Comparison of ENCODE assay signal across 9 cellular contexts in the genomic region with DNA sequence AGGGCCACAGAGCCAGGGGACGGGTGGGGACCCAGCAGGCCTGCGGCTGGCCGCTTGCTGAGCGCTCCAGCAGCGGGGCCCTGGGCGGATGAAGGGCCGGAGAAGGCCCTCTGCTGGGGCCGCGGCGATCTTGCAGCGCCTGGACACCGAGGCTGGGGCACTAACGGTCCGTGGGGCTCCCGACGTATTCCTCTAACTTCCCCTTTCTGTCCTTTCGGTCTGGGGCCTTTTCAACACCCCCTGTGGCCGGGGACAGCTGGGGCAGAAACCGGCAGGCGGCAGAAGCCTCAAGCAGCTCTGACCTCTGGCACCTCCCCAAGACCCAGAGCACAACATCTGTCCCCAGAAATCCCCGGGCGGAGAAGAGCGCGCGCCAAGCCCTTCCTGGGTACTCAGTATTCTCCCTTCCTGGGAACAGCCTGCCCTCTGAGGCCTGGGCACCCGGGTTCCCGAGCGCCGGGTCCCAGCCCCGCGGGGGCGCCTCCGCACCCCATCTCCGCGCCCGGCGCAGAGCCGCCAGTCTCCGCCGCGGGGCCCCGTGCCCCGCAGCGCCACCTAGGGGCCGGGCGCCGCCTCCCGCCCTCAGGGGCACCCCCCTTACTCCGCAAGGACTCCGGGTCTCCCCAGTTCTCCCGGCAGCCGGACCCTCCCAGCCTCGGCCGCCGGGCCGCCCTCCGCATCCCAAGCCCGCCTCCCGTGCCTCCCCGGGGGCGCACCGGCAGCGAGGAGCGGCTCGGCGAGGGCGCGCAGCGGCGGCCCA. TPM values are rescaled to one million over a fixed set of nuclear protein-coding genes. Genes with fewer than 3 reads are reported as not detected.
DNase-seq lines count a peak whose midpoint lies in the region; ATAC-seq, FAIRE-seq and TF ChIP-seq lines count a peak whose summit lies in the region.
"Had no signal": no experiment of that assay in that cellular context is flagged by ENCODE, and none has a peak within 500 bp of the region (broad histone marks: within the 10 kb centered on the region; RNA-seq: fewer than 3 reads in every experiment).

No MANE protein-coding gene starts in this region.

- peak overlapping the region; percentile 66 for H3K27ac Mint-ChIP-seq in central memory CD8-positive, alpha-beta T cell (ENCODE audit: low read depth)

- peak; percentile 36 for TF ChIP-seq CTCF in kidney (IDR thresholded peaks at IDR 0.05; ENCODE audit: borderline replicate concordance, extremely low read depth, insufficient read depth)

- peak; percentile 40 for ATAC-seq in HG02763 (IDR thresholded peaks at IDR 0.05; ENCODE audit: unreplicated experiment)
- ATAC-seq in activated CD4-positive, CD25-positive, alpha-beta regulatory T cell treated with anti-CD3 and anti-CD28 coated beads, Interleukin-2, amount 50 U/mL, for 24 hours: peak; percentile 49 to 55
- peak; percentile 49 for ATAC-seq in central memory CD8-positive, alpha-beta T cell (replicated peaks; ENCODE audit: extremely low read depth, poor library complexity, severe bottlenecking)

- H3K4me1 Mint-ChIP-seq in central memory CD8-positive, alpha-beta T cell: peaks cover 63% of the 10 kb centered on the region

- peak overlapping the region; percentile 52 to 60 for H3K4me3 ChIP-seq in kidney (ENCODE audit: low read length in 2 of 2)

- peaks cover 0 to 9% of the 10 kb centered on the region in 2 donors for H3K4me1 ChIP-seq in kidney (ENCODE audit: control insufficient read depth in 1 of 2, insufficient read depth in 1 of 2, low read depth in 1 of 2, low read length in 2 of 2)

- peak overlapping the region; percentile 68 to 76 for H3K27ac ChIP-seq in kidney (ENCODE audit: low read depth in 2 of 2, low read length in 2 of 2)

- H3K9me3 ChIP-seq in kidney (ENCODE audit: control insufficient read depth in 1 of 2, low read length in 2 of 2): no peaks in the 10 kb centered on the region

- no peaks in the 10 kb centered on the region for H3K9me3 Mint-ChIP-seq in central memory CD8-positive, alpha-beta T cell

- H3K36me3 ChIP-seq in kidney (ENCODE audit: control insufficient read depth in 1 of 2, insufficient read depth in 2 of 2, low read length in 2 of 2): no peaks in the 10 kb centered on the region

- H3K4me3 Mint-ChIP-seq in central memory CD8-positive, alpha-beta T cell: peak overlapping the region; percentile 69

- H3K9ac ChIP-seq in kidney (ENCODE audit: low read length in 2 of 2): peak overlapping the region; percentile 48 to 50

- peaks cover 18% of the 10 kb centered on the region for H3K36me3 Mint-ChIP-seq in central memory CD8-positive, alpha-beta T cell (ENCODE audit: insufficient read depth)

- H3K27me3 Mint-ChIP-seq in central memory CD8-positive, alpha-beta T cell: no peaks in the 10 kb centered on the region

- peak; percentile 59 to 94 (median 85) for DNase-seq in NCI-H1417 (lab: John Stamatoyannopoulos, UW)
- no peak for DNase-seq in NCI-H1417 treated with DMSO at 0.1 percent for 48 hours (lab: John Stamatoyannopoulos, UW)
- peak; percentile 15 for DNase-seq in NCI-H146 treated with DMSO at 0.1 percent for 48 hours (lab: John Stamatoyannopoulos, UW; ENCODE audit: unreplicated experiment)
- DNase-seq in central memory CD8-positive, alpha-beta T cell (ENCODE audit: low spot score in 2 of 2): peak; percentile 64 to 68
- peak; percentile 93 for DNase-seq in kidney
- DNase-seq in stimulated activated CD4-positive, alpha-beta T cell treated with anti-CD3 and anti-CD28 coated beads, Interleukin-12 subunit alpha, Interleukin-12 subunit beta, amount 100 ng/mL, for 48 hours (ENCODE audit: low read depth in 2 of 3, low spot score in 1 of 3): peak; percentile 37 to 55 (median 41)
- DNase-seq: DND-41 had no signal

- FAIRE-seq in kidney (lab: Jason Lieb, UNC): no peak

- intact Hi-C loops in kidney (cut with DNase I): loop anchor here (10.0 kb wide), 2 partner anchors 132 to 222 kb away; no protein-coding TSS in a partner anchor

RNA-seq across cellular contexts. Expression of a gene that starts 0.6 kb away (rescaled TPM):
- total RNA-seq in kidney: 59.4 TPM
- polyA plus RNA-seq in kidney (ENCODE audit: insufficient read depth, low read depth, low replicate concordance): 12.8 TPM
